In genomic region chr7:92244803-92245486, GRCh38 we compare ENCODE assay signal across 7 cellular contexts. TPM values are rescaled to one million over a fixed set of nuclear protein-coding genes. Genes with fewer than 3 reads are reported as not detected.
DNase-seq lines count a peak whose midpoint lies in the region; ATAC-seq and TF ChIP-seq lines count a peak whose summit lies in the region.

No MANE protein-coding gene starts in this region.

- WGBS in endodermal cell (ENCODE audit: insufficient coverage in 1 of 2, insufficient read length in 1 of 2), 2 experiments: 5 to 10% methylated on average over 10 to 11 of the region's 11 CpGs

- H3K9ac ChIP-seq in endodermal cell (ENCODE audit: extremely low read depth, low read length, poor library complexity, severe bottlenecking): peak overlapping the region; percentile 79

- H3K9me3 ChIP-seq in SJSA1 (replicated peaks): no peaks in the 10 kb centered on the region
- no peaks in the 10 kb centered on the region for H3K9me3 ChIP-seq in endodermal cell (ENCODE audit: control insufficient read depth, low read length)

- H3K4me1 Mint-ChIP-seq in endodermal cell: peaks cover 28% of the 10 kb centered on the region

- H3K27me3 Mint-ChIP-seq in endodermal cell (ENCODE audit: insufficient read depth): no peaks in the 10 kb centered on the region

- peak overlapping the region; percentile 90 for H3K4me3 ChIP-seq in GM12864 (ENCODE audit: low read depth, low read length)
- peak overlapping the region; percentile 87 for H3K4me3 ChIP-seq in SJSA1
- peak overlapping the region; percentile 87 for H3K4me3 ChIP-seq in endodermal cell (ENCODE audit: low read length)

- H3K36me3 ChIP-seq in SJSA1 (peaks cover 42% of the 10 kb centered on the region), endodermal cell (ENCODE audit: control insufficient read depth, insufficient read depth, low read length) (peaks cover 25% of the 10 kb centered on the region)

- peak overlapping the region; percentile 89 for H3K27ac ChIP-seq in SJSA1
- peak overlapping the region; percentile 75 for H3K27ac ChIP-seq in endodermal cell (ENCODE audit: low read depth, low read length)

- TF ChIP-seq CTCF in GM12864 (IDR thresholded peaks at IDR 0.05; ENCODE audit: low read depth, low read length, missing control alignments) (no peak), endodermal cell (conservative IDR thresholded peaks at IDR 0.05) (no peak)

- H3K27ac Mint-ChIP-seq in endodermal cell: peak overlapping the region; percentile 98

- ATAC-seq in HG02642 (IDR thresholded peaks at IDR 0.05; ENCODE audit: poor library complexity, unreplicated experiment) (peak; percentile 1), GM18520 (IDR thresholded peaks at IDR 0.05; ENCODE audit: unreplicated experiment) (no peak)

- H3K4me3 Mint-ChIP-seq in endodermal cell: peak overlapping the region; percentile 93

- H3K27me3 ChIP-seq in SJSA1 (replicated peaks) (no peaks in the 10 kb centered on the region), endodermal cell (ENCODE audit: control insufficient read depth, insufficient read depth, low read length, poor library complexity, severe bottlenecking) (no peaks in the 10 kb centered on the region)

- H3K4me1 ChIP-seq in SJSA1 (replicated peaks): peaks cover 13% of the 10 kb centered on the region
- H3K4me1 ChIP-seq in endodermal cell (ENCODE audit: control insufficient read depth, insufficient read depth, low read length): peaks cover 2% of the 10 kb centered on the region

- DNase-seq in GM12864 (ENCODE audit: low read depth) (no peak), SJSA1 (ENCODE audit: low read depth in 1 of 2, low spot score in 2 of 2) (peak in 1 of 2 experiments; percentile 61), endodermal cell (no peak), myocyte (ENCODE audit: low read depth) (peak; percentile 54), HK-2 (ENCODE audit: unreplicated experiment) (no peak)

- no peaks in the 10 kb centered on the region for H3K9me3 Mint-ChIP-seq in endodermal cell

- H3K36me3 Mint-ChIP-seq in endodermal cell (ENCODE audit: low read depth): peaks cover 14% of the 10 kb centered on the region

RNA-seq across cellular contexts. Expression of gene KRIT1, which starts 0.8 kb away (rescaled TPM):
- 35.0 and 42.0 TPM in 2 replicates for total RNA-seq in SJSA1 (2014; rRNA removed; shearing (Covaris generic))
- 10 to 100 TPM; 33.9 to 36.4 TPM for total RNA-seq in endodermal cell
- polyA plus RNA-seq in endodermal cell (2013, experiment 1 of 2): 39.1 TPM
- 32.4 TPM for polyA plus RNA-seq in endodermal cell (2013, experiment 2 of 2)
- total RNA-seq in myocyte: 59.2 and 60.4 TPM in 2 replicates
- polyA plus RNA-seq in myocyte (2012): 20.2 TPM

RNA-seq across cellular contexts. Expression of gene ANKIB1, which starts 0.8 kb away (rescaled TPM):
- total RNA-seq in SJSA1 (2014; rRNA removed; shearing (Covaris generic)): 34.7 and 45.6 TPM in 2 replicates
- total RNA-seq in endodermal cell: 10 to 100 TPM; 51.4 to 60.7 TPM
- polyA plus RNA-seq in endodermal cell (2013, experiment 1 of 2): 26.2 TPM
- 28.5 TPM for polyA plus RNA-seq in endodermal cell (2013, experiment 2 of 2)
- total RNA-seq in myocyte: 34.6 and 37.6 TPM in 2 replicates
- polyA plus RNA-seq in myocyte (2012): 21.7 TPM
